ENCODE assay signal across 8 cellular contexts in genomic region chr20:63641792-63642517, GRCh38. TPM values are rescaled to one million over a fixed set of nuclear protein-coding genes. Genes with fewer than 3 reads are reported as not detected.
A peak's percentile ranks its signal among the peaks of the same experiment; 100 is the strongest.
DNase-seq lines count a peak whose midpoint lies in the region; ATAC-seq and TF ChIP-seq lines count a peak whose summit lies in the region.

No MANE protein-coding gene starts in this region.

- H3K4me3 ChIP-seq in DND-41 (ENCODE audit: low read depth in 1 of 2, low read length in 2 of 2) = no peak overlapping the region
- peak overlapping the region; percentile 40 to 59 for H3K4me3 ChIP-seq in gastroesophageal sphincter
- H3K4me3 ChIP-seq in suprapubic skin = peak overlapping the region; percentile 60

- WGBS in gastroesophageal sphincter (ENCODE audit: low coverage in 1 of 2), 2 donors = 0 to 2% methylated on average over 8 to 23 of the region's 85 CpGs
- WGBS in suprapubic skin = 1% methylated on average over 14 of the region's 85 CpGs

- no peak for TF ChIP-seq CTCF in DND-41 (IDR thresholded peaks at IDR 0.05; ENCODE audit: borderline replicate concordance, extremely low read depth, low read length, poor library complexity, severe bottlenecking)
- peak in 3 of 4 experiments; percentile 44 to 62 (median 55) for TF ChIP-seq CTCF in gastroesophageal sphincter (IDR thresholded peaks at IDR 0.05)
- peak; percentile 47 to 68 for TF ChIP-seq CTCF in suprapubic skin (IDR thresholded peaks at IDR 0.05)

- H3K27ac ChIP-seq in DND-41 (ENCODE audit: low read length) (no peak overlapping the region), gastroesophageal sphincter (peak overlapping the region in 3 of 4 donors; percentile 82 to 87 (median 86)), suprapubic skin (peak overlapping the region; percentile 60)

- H3K4me1 ChIP-seq in DND-41 (ENCODE audit: insufficient read depth, low read length) = peaks cover 11% of the 10 kb centered on the region
- H3K4me1 ChIP-seq in gastroesophageal sphincter = peaks cover 0 to 15% (median 3%) of the 10 kb centered on the region in 3 donors
- H3K4me1 ChIP-seq in suprapubic skin = peaks cover 29% of the 10 kb centered on the region

- H3K36me3 ChIP-seq in DND-41 (ENCODE audit: insufficient read depth, low read length) (peaks cover 18% of the 10 kb centered on the region), gastroesophageal sphincter (no peaks in the 10 kb centered on the region), suprapubic skin (peaks cover 3% of the 10 kb centered on the region)

- no peak for TF ChIP-seq EP300 in gastroesophageal sphincter (IDR thresholded peaks at IDR 0.05)
- TF ChIP-seq EP300 in suprapubic skin (IDR thresholded peaks at IDR 0.05) = no peak

- no peak overlapping the region for H3K9ac ChIP-seq in DND-41 (ENCODE audit: low read depth, low read length)

- peaks cover 22% of the 10 kb centered on the region for H4K20me1 ChIP-seq in DND-41 (ENCODE audit: insufficient read depth, low read length)

- H3K79me2 ChIP-seq in DND-41 (ENCODE audit: insufficient read depth, low read length) = peaks cover 12% of the 10 kb centered on the region

- H3K4me2 ChIP-seq in DND-41 (ENCODE audit: insufficient read depth, low read length) = no peak overlapping the region

- peak; percentile 45 for DNase-seq in DND-41
- peak; percentile 58 for DNase-seq in LHCN-M2 (ENCODE audit: low read depth)
- DNase-seq in SHP77 treated with DMSO at 0.1 percent for 48 hours (lab: John Stamatoyannopoulos, UW) = peak; percentile 90
- peak; percentile 96 for DNase-seq in activated gamma-delta T cell treated with anti-CD3 and anti-CD28 coated beads, Interleukin-2, amount 50 U/mL, for 16 hours (ENCODE audit: low read depth)
- peak; percentile 91 for DNase-seq in occipital lobe (lab: John Stamatoyannopoulos, UW)
- DNase-seq in suprapubic skin (ENCODE audit: low spot score in 2 of 2) = peak; percentile 90 to 95

- no peak for ATAC-seq in DND-41 (ENCODE audit: insufficient read depth, low read depth)
- ATAC-seq in GM21723 (IDR thresholded peaks at IDR 0.05; ENCODE audit: unreplicated experiment) = peak; percentile 60
- peak; percentile 82 for ATAC-seq in gastroesophageal sphincter

- H3K9me3 ChIP-seq in DND-41 (ENCODE audit: insufficient read depth, low read length, severe bottlenecking) (no peaks in the 10 kb centered on the region), gastroesophageal sphincter (no peaks in the 10 kb centered on the region), suprapubic skin (no peaks in the 10 kb centered on the region)

- H3K27me3 ChIP-seq in DND-41 (ENCODE audit: insufficient read depth, low read length, poor library complexity) = no peaks in the 10 kb centered on the region
- H3K27me3 ChIP-seq in gastroesophageal sphincter = no peaks in the 10 kb centered on the region
- H3K27me3 ChIP-seq in suprapubic skin = no peaks in the 10 kb centered on the region

- no peak for TF ChIP-seq POLR2A in gastroesophageal sphincter (IDR thresholded peaks at IDR 0.05)
- no peak for TF ChIP-seq POLR2A in suprapubic skin (IDR thresholded peaks at IDR 0.05)

- H2AFZ ChIP-seq in DND-41 (ENCODE audit: low read depth, low read length) = no peak overlapping the region

RNA-seq across cellular contexts. Expression of gene STMN3, which starts 11.3 kb away (rescaled TPM):
- total RNA-seq in LHCN-M2 (2014; rRNA removed) (39.3 and 49.8 TPM in 2 replicates), gastroesophageal sphincter (10 to 100 TPM; 13.7 to 31.6 (median 17.0) TPM), occipital lobe (101 TPM), suprapubic skin (10 to 100 TPM; 14.2 to 20.7 (median 17.0) TPM)
- 13.6 TPM for polyA plus RNA-seq in LHCN-M2 (2012)

RNA-seq across cellular contexts. Expression of gene GMEB2, which starts 15.1 kb away (rescaled TPM):
- 12.7 and 14.9 TPM in 2 replicates for total RNA-seq in LHCN-M2 (2014; rRNA removed)
- 7.0 TPM for polyA plus RNA-seq in LHCN-M2 (2012)
- total RNA-seq in gastroesophageal sphincter = 10 to 100 TPM in 3 of 4 donors, 1 to 10 TPM in 1; 9.8 to 16.1 (median 12.1) TPM
- total RNA-seq in occipital lobe = 6.9 TPM
- 10 to 100 TPM; 15.5 to 18.5 (median 16.4) TPM for total RNA-seq in suprapubic skin

RNA-seq across cellular contexts. Expression of gene RTEL1, which starts 16.2 kb away (rescaled TPM):
- total RNA-seq in LHCN-M2 (2014; rRNA removed) = 21.9 and 31.2 TPM in 2 replicates
- polyA plus RNA-seq in LHCN-M2 (2012) = 8.2 TPM
- 10 to 100 TPM in 3 of 4 donors, 1 to 10 TPM in 1; 7.1 to 43.7 (median 18.7) TPM for total RNA-seq in gastroesophageal sphincter
- 10.0 TPM for total RNA-seq in occipital lobe
- total RNA-seq in suprapubic skin = 10 to 100 TPM in 2 of 4 donors, 1 to 10 TPM in 2; 6.9 to 26.6 (median 13.9) TPM

RNA-seq across cellular contexts. Expression of gene TNFRSF6B, which starts 54.5 kb away (rescaled TPM):
- total RNA-seq in LHCN-M2 (2014; rRNA removed) = 6.2 and 6.7 TPM in 2 replicates
- 1.0 TPM for polyA plus RNA-seq in LHCN-M2 (2012)
- 10 to 100 TPM in 3 of 4 donors, 1 to 10 TPM in 1; 8.9 to 27.8 (median 15.4) TPM for total RNA-seq in gastroesophageal sphincter
- total RNA-seq in occipital lobe = not detected
- 10 to 100 TPM in 2 of 4 donors, 1 to 10 TPM in 2; 2.1 to 16.1 (median 11.1) TPM for total RNA-seq in suprapubic skin

Comparison
In these comparisons a context has a peak if more than half of its experiments do, and no peak if none do; other contexts are left out.
1. DNase-seq: peak in every context shown above with its lines; median percentile 96 in activated gamma-delta T cell treated with anti-CD3 and anti-CD28 coated beads, Interleukin-2, amount 50 U/mL, for 16 hours; 92 in suprapubic skin; 91 in occipital lobe; 90 in SHP77 treated with DMSO at 0.1 percent for 48 hours; 58 in LHCN-M2; 45 in DND-41.
2. H3K4me3 ChIP-seq: peak in gastroesophageal sphincter (2 of 2) and suprapubic skin (single experiment); none in DND-41 (0 of 2).